15 cellular contexts compared by ENCODE assay signal in the genomic region with DNA sequence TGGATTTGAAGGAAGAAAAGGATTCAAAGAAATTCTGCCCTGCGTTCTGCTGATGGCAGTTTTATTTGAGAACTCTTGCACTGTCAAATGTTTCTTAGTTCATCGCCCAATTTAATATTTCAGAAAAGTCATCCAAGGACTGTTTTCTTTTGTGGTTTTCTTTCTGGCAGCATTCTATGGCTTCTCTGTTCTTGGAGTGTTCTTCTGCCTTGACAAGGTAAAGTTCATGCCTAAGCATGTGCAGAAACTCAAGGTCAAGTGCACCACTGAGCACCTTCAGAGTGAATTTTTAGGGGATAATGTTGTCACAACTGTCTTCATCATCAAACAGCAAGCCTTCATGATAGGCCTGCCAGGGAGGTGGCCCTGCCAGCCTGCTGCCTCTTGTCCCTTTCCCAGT.
A peak's percentile ranks its signal among the peaks of the same experiment; 100 is the strongest.
DNase-seq lines count a peak whose midpoint lies in the region; ATAC-seq and TF ChIP-seq lines count a peak whose summit lies in the region.
"Had no signal": no experiment of that assay in that cellular context is flagged by ENCODE, and none has a peak within 500 bp of the region (broad histone marks: within the 10 kb centered on the region; RNA-seq: fewer than 3 reads in every experiment).

No MANE protein-coding gene starts in this region.

- ATAC-seq in T-helper 17 cell (no peak), HG03432 (IDR thresholded peaks at IDR 0.05; ENCODE audit: unreplicated experiment) (no peak)
- ATAC-seq: A549 had no signal

- H3K36me3 Mint-ChIP-seq in T-helper 17 cell (ENCODE audit: low read depth) = no peaks in the 10 kb centered on the region
- H3K36me3 Mint-ChIP-seq: CD4-positive, alpha-beta memory T cell had no signal

- peak overlapping the region; percentile 43 for H3K27ac Mint-ChIP-seq in T-helper 17 cell
- H3K27ac Mint-ChIP-seq: CD4-positive, alpha-beta memory T cell had no signal

- peaks cover 5% of the 10 kb centered on the region for H3K4me1 Mint-ChIP-seq in T-helper 17 cell
- H3K4me1 Mint-ChIP-seq: CD4-positive, alpha-beta memory T cell had no signal

- H3K4me3 ChIP-seq in choroid plexus epithelial cell (ENCODE audit: low read depth, low read length) (no peak overlapping the region), fibroblast of villous mesenchyme (ENCODE audit: low read depth, low read length) (no peak overlapping the region)
- H3K4me3 ChIP-seq: A549, HAP-1 had no signal

- TF ChIP-seq CTCF in choroid plexus epithelial cell (conservative IDR thresholded peaks at IDR 0.05; ENCODE audit: low read depth, low read length) (no peak), fibroblast of villous mesenchyme (IDR thresholded peaks at IDR 0.05; ENCODE audit: insufficient read depth, low read depth, low read length) (no peak)

- no peaks in the 10 kb centered on the region for H3K27me3 Mint-ChIP-seq in T-helper 17 cell
- H3K27me3 Mint-ChIP-seq: CD4-positive, alpha-beta memory T cell had no signal

- no peak for DNase-seq in T-helper 17 cell
- peak; percentile 13 for DNase-seq in choroid plexus epithelial cell (ENCODE audit: low read depth)
- peak; percentile 1 for DNase-seq in fibroblast of villous mesenchyme (ENCODE audit: low read depth)
- DNase-seq in stromal cell of bone marrow (ENCODE audit: low read depth) = peak; percentile 17
- no peak for DNase-seq in SW480 (ENCODE audit: low spot score)
- DNase-seq in A172 (ENCODE audit: low spot score) = no peak
- DNase-seq: BE2C; CD4-positive, alpha-beta memory T cell; DMS153; DMS79 treated with DMSO at 0.1 percent for 48 hours; GDM1; GOT3 had no signal

- H3K9me3 ChIP-seq in T-helper 17 cell (ENCODE audit: control insufficient read depth, low read length, poor library complexity, severe bottlenecking) = no peaks in the 10 kb centered on the region
- H3K9me3 ChIP-seq: A549, BE2C, HAP-1 had no signal

- H3K4me3 Mint-ChIP-seq in T-helper 17 cell = no peak overlapping the region
- H3K4me3 Mint-ChIP-seq: CD4-positive, alpha-beta memory T cell had no signal

Comparison
In these comparisons a context has a peak if more than half of its experiments do, and no peak if none do; other contexts are left out.
1. DNase-seq: peak in choroid plexus epithelial cell (single experiment), fibroblast of villous mesenchyme (single experiment) and stromal cell of bone marrow (single experiment); none in T-helper 17 cell (0 of 3), SW480 (single experiment) and A172 (single experiment).